8 cellular contexts compared by ENCODE assay signal in genomic region chr6:32854376-32855178, GRCh38. TPM values are rescaled to one million over a fixed set of nuclear protein-coding genes. Genes with fewer than 3 reads are reported as not detected.
DNase-seq lines count a peak whose midpoint lies in the region; ATAC-seq, FAIRE-seq and TF ChIP-seq lines count a peak whose summit lies in the region.

No MANE protein-coding gene starts in this region.

- peak; percentile 46 for DNase-seq in GM12891 (ENCODE audit: insufficient read length, low spot score)
- peak; percentile 72 for DNase-seq in RPMI8226
- peak; percentile 82 for DNase-seq in hepatic stellate cell (ENCODE audit: low spot score)
- DNase-seq in skeletal muscle cell (ENCODE audit: low read depth), result no peak
- no peak for DNase-seq in NCI-H524 (lab: John Stamatoyannopoulos, UW)
- DNase-seq in posterior vena cava (ENCODE audit: low spot score), result no peak

- ATAC-seq in HG02798 (IDR thresholded peaks at IDR 0.05; ENCODE audit: poor library complexity, unreplicated experiment), result peak; percentile 8

- peak; percentile 68 for FAIRE-seq in GM12891 (lab: Jason Lieb, UNC)

- peak overlapping the region; percentile 88 for H3K4me3 ChIP-seq in skeletal muscle cell (ENCODE audit: low read depth, low read length)

- intact Hi-C loops in posterior vena cava (cut with DNase I), result no loop called here

- 0 out of 2 replicates have a peak, but pooled peaks have one; percentile 23 for TF ChIP-seq POLR2A in GM12891 (IDR thresholded peaks at IDR 0.05; ENCODE audit: low read depth, low read length)

- peak overlapping the region; percentile 97 for H3K27ac ChIP-seq in angular gyrus (ENCODE audit: low read depth, low read length)

TF ChIP-seq in GM12891, 5 proteins besides CTCF, POLR2A, EP300 and RAD21:
- peak; percentile 4; the same call in 1 of the 2 replicates for TF ChIP-seq SPI1 (IDR thresholded peaks at IDR 0.05; ENCODE audit: low read depth, low read length)
- TF ChIP-seq TAF1 (IDR thresholded peaks at IDR 0.05; ENCODE audit: low read depth, low read length), result no peak

RNA-seq across cellular contexts. Expression of gene PSMB9, which starts 0.6 kb away (rescaled TPM):
- polyA plus RNA-seq in GM12891 (2012; ENCODE audit: low read depth, missing spikeins), result 292 TPM
- total RNA-seq in posterior vena cava, result 10 to 100 TPM; 23.9 to 25.6 TPM

RNA-seq across cellular contexts. Expression of gene TAP1, which starts 1.1 kb away (rescaled TPM):
- polyA plus RNA-seq in GM12891 (2012; ENCODE audit: low read depth, missing spikeins), result 128 TPM
- 10 to 100 TPM; 30.2 to 47.3 TPM for total RNA-seq in posterior vena cava

RNA-seq across cellular contexts. Expression of gene PSMB8, which starts 10.7 kb away (rescaled TPM):
- 241 TPM for polyA plus RNA-seq in GM12891 (2012; ENCODE audit: low read depth, missing spikeins)
- 10 to 100 TPM; 37.7 to 42.8 TPM for total RNA-seq in posterior vena cava

RNA-seq across cellular contexts. Expression of gene TAP2, which starts 16.0 kb away (rescaled TPM):
- 43.1 TPM for polyA plus RNA-seq in GM12891 (2012; ENCODE audit: low read depth, missing spikeins)
- 10 to 100 TPM; 23.3 to 27.4 TPM for total RNA-seq in posterior vena cava

RNA-seq across cellular contexts. Expression of gene HLA-DOB, which starts 37.8 kb away (rescaled TPM):
- 74.3 TPM for polyA plus RNA-seq in GM12891 (2012; ENCODE audit: low read depth, missing spikeins)
- total RNA-seq in posterior vena cava, result under 1 TPM; 0.19 to 0.69 TPM

Comparison
In these comparisons a context has a peak if more than half of its experiments do, and no peak if none do; other contexts are left out.
1. DNase-seq: peak in GM12891 (single experiment), RPMI8226 (single experiment) and hepatic stellate cell (single experiment); none in skeletal muscle cell (single experiment), NCI-H524 (0 of 2) and posterior vena cava (single experiment).